ENCODE assay signal across 8 cellular contexts in genomic region chr13:21061077-21061945, GRCh38. TPM values are rescaled to one million over a fixed set of nuclear protein-coding genes. Genes with fewer than 3 reads are reported as not detected.
DNase-seq lines count a peak whose midpoint lies in the region; ATAC-seq and TF ChIP-seq lines count a peak whose summit lies in the region.

Gene LATS2 (minus strand): TSS chr13:21061586. CDS start chr13:21046026, 15,560 bp downstream.

- DNase-seq in 8988T (peak; percentile 90), NCI-H226 (peak; percentile 86), lower leg skin (ENCODE audit: low spot score in 2 of 2) (peak; percentile 95 to 99)
- DNase-seq in activated CD8-positive, alpha-beta T cell treated with anti-CD3 and anti-CD28 coated beads, Interleukin-2, amount 10 ng/mL, durations not matched to agents 7 days and 5 days = peak; percentile 72
- peak; percentile 47 for DNase-seq in effector CD4-positive, alpha-beta T cell
- DNase-seq in stimulated activated CD4-positive, alpha-beta T cell treated with anti-CD3 and anti-CD28 coated beads, TNF-alpha, amount 100 ng/mL, for 48 hours (ENCODE audit: low read depth in 3 of 3) = peak in 2 of 3 donors; percentile 28 to 40

- no peaks in the 10 kb centered on the region for H3K9me3 Mint-ChIP-seq in activated CD8-positive, alpha-beta T cell treated with anti-CD3 and anti-CD28 coated beads, Interleukin-2, amount 10 ng/mL, durations not matched to agents 7 days and 5 days (ENCODE audit: insufficient read depth)

- TF ChIP-seq CTCF in lower leg skin (IDR thresholded peaks at IDR 0.05) = no peak

- intact Hi-C loops in lower leg skin (cut with DNase I; ENCODE audit: low total_unique reads) = no loop called here

- WGBS in lower leg skin, 2 donors = 0% methylated on average over 37 to 64 of the region's 92 CpGs

- peak within 1 kb of the TSS; percentile 60 for H3K27ac Mint-ChIP-seq in activated CD8-positive, alpha-beta T cell treated with anti-CD3 and anti-CD28 coated beads, Interleukin-2, amount 10 ng/mL, durations not matched to agents 7 days and 5 days

- peak within 1 kb of the TSS; percentile 98 for H3K4me3 ChIP-seq in lower leg skin (ENCODE audit: low read depth, poor library complexity, severe bottlenecking)

- ATAC-seq in GM18502 (IDR thresholded peaks at IDR 0.05; ENCODE audit: poor library complexity, unreplicated experiment) (peak; percentile 94), HG02884 (IDR thresholded peaks at IDR 0.05; ENCODE audit: unreplicated experiment) (peak; percentile 80)
- ATAC-seq in activated CD8-positive, alpha-beta T cell treated with anti-CD3 and anti-CD28 coated beads, Interleukin-2, amount 10 ng/mL, durations not matched to agents 7 days and 5 days = peak; percentile 81

- CTCF ChIA-PET in activated CD8-positive, alpha-beta T cell treated with anti-CD3 and anti-CD28 coated beads, Interleukin-2, amount 10 ng/mL, durations not matched to agents 7 days and 5 days (lab: Charles Lee) = no interaction called here

- H3K4me1 Mint-ChIP-seq in activated CD8-positive, alpha-beta T cell treated with anti-CD3 and anti-CD28 coated beads, Interleukin-2, amount 10 ng/mL, durations not matched to agents 7 days and 5 days (ENCODE audit: low read depth) = peaks cover 7% of the 10 kb centered on the region

- H3K27me3 Mint-ChIP-seq in activated CD8-positive, alpha-beta T cell treated with anti-CD3 and anti-CD28 coated beads, Interleukin-2, amount 10 ng/mL, durations not matched to agents 7 days and 5 days (ENCODE audit: low read depth) = peaks cover 48% of the 10 kb centered on the region

- H3K36me3 Mint-ChIP-seq in activated CD8-positive, alpha-beta T cell treated with anti-CD3 and anti-CD28 coated beads, Interleukin-2, amount 10 ng/mL, durations not matched to agents 7 days and 5 days (ENCODE audit: low read depth) = no peaks in the 10 kb centered on the region

- peak in 1 of 2 donors; percentile 39 for TF ChIP-seq POLR2A in lower leg skin (IDR thresholded peaks at IDR 0.05)

- POLR2A ChIA-PET in activated CD8-positive, alpha-beta T cell treated with anti-CD3 and anti-CD28 coated beads, Interleukin-2, amount 10 ng/mL, durations not matched to agents 7 days and 5 days (lab: Charles Lee) = no interaction called here

- peak within 1 kb of the TSS; percentile 74 for H3K4me3 Mint-ChIP-seq in activated CD8-positive, alpha-beta T cell treated with anti-CD3 and anti-CD28 coated beads, Interleukin-2, amount 10 ng/mL, durations not matched to agents 7 days and 5 days

RNA-seq across cellular contexts. Expression of gene LATS2, which starts in this region (rescaled TPM):
- 1 to 10 TPM; 3.1 to 4.2 TPM for total RNA-seq in activated CD8-positive, alpha-beta T cell treated with anti-CD3 and anti-CD28 coated beads, Interleukin-2, amount 10 ng/mL, durations not matched to agents 7 days and 5 days
- total RNA-seq in lower leg skin = 10 to 100 TPM; 13.2 to 27.6 (median 21.1) TPM

Comparison
In these comparisons a context has a peak if more than half of its experiments do, and no peak if none do; other contexts are left out.
1. Peak in every context shown above with its lines: DNase-seq, ATAC-seq and H3K4me3 ChIP-seq.
2. DNase-seq: peak in every context shown above with its lines; median percentile 97 in lower leg skin; 90 in 8988T; 86 in NCI-H226; 72 in activated CD8-positive, alpha-beta T cell treated with anti-CD3 and anti-CD28 coated beads, Interleukin-2, amount 10 ng/mL, durations not matched to agents 7 days and 5 days; 47 in effector CD4-positive, alpha-beta T cell; 34 in stimulated activated CD4-positive, alpha-beta T cell treated with anti-CD3 and anti-CD28 coated beads, TNF-alpha, amount 100 ng/mL, for 48 hours.